In genomic region chr17:5583426-5584382, GRCh38 we compare ENCODE assay signal across 8 cellular contexts. TPM values are rescaled to one million over a fixed set of nuclear protein-coding genes. Genes with fewer than 3 reads are reported as not detected.
DNase-seq lines count a peak whose midpoint lies in the region; ATAC-seq and TF ChIP-seq lines count a peak whose summit lies in the region.

No MANE protein-coding gene starts in this region.

- H3K79me2 ChIP-seq in osteoblast (ENCODE audit: insufficient read depth, low read length): peaks cover 38% of the 10 kb centered on the region

- peaks cover 49% of the 10 kb centered on the region for H3K36me3 Mint-ChIP-seq in dendritic cell treated with granulocyte-macrophage colony-stimulating factor and Interleukin-4, amounts not matched to agents 40 ng/mL and 50 ng/mL, for 4 days (ENCODE audit: low read depth)

- TF ChIP-seq CTCF in IMR-90 (conservative IDR thresholded peaks at IDR 0.05; ENCODE audit: low read depth, low read length) (no peak), osteoblast (IDR thresholded peaks at IDR 0.05; ENCODE audit: extremely low read depth, low read depth, low read length) (no peak), GM20000 (IDR thresholded peaks at IDR 0.05; ENCODE audit: extremely low read depth, missing control alignments) (no peak)

- ATAC-seq in GM19023 (IDR thresholded peaks at IDR 0.05; ENCODE audit: unreplicated experiment) (peak; percentile 12), IMR-90 (ENCODE audit: low read depth) (peak; percentile 7)

- H3K56ac ChIP-seq in IMR-90 (ENCODE audit: extremely low read depth, insufficient read depth, low read length): peak overlapping the region; percentile 54; the same call in 1 of the 2 replicates

- H4K20me1 ChIP-seq in IMR-90 (ENCODE audit: insufficient read depth, low read length) (no peaks in the 10 kb centered on the region), osteoblast (ENCODE audit: insufficient read depth, low read length) (peaks cover 11% of the 10 kb centered on the region)

- WGBS in IMR-90 (ENCODE audit: extremely low coverage in 2 of 2, insufficient read length in 1 of 2), 2 experiments: 64% methylated on average over 4 of the region's 21 CpGs; no CpG with 5 or more reads in 1 of the 2 experiments

- H3K23ac ChIP-seq in IMR-90 (ENCODE audit: low read depth, low read length): peak overlapping the region; percentile 79

- TF ChIP-seq POLR2A in IMR-90 (IDR thresholded peaks at IDR 0.05; ENCODE audit: low read depth, low read length): no peak

- peak overlapping the region; percentile 97 for H3K27ac Mint-ChIP-seq in dendritic cell treated with granulocyte-macrophage colony-stimulating factor and Interleukin-4, amounts not matched to agents 40 ng/mL and 50 ng/mL, for 4 days

- H3K27me3 ChIP-seq in IMR-90 (ENCODE audit: control insufficient read depth, insufficient read depth, low read length) (no peaks in the 10 kb centered on the region), osteoblast (ENCODE audit: insufficient read depth, low read length) (no peaks in the 10 kb centered on the region)

- H3K79me1 ChIP-seq in IMR-90 (ENCODE audit: low read depth in 1 of 2, low read length in 2 of 2): peaks cover 25% of the 10 kb centered on the region in 2 experiments

- H3K27ac ChIP-seq in IMR-90 (ENCODE audit: insufficient read depth, low read length) (peak overlapping the region; percentile 92), osteoblast (ENCODE audit: low read depth, low read length) (peak overlapping the region; percentile 93)

- DNase-seq in IMR-90: peak; percentile 15
- peak; percentile 86 for DNase-seq in osteoblast (ENCODE audit: insufficient read length, low spot score, missing footprints)
- no peak for DNase-seq in activated gamma-delta T cell (lab: John Stamatoyannopoulos, UW)
- no peak for DNase-seq in NCI-H1436 treated with DMSO at 0.1 percent for 48 hours (lab: John Stamatoyannopoulos, UW)
- DNase-seq in Ammon's horn (ENCODE audit: low spot score): no peak
- DNase-seq in GM20000 (ENCODE audit: low spot score): no peak

- H3K14ac ChIP-seq in IMR-90 (replicated peaks; ENCODE audit: low read depth, low read length): peak overlapping the region; percentile 96

- H2BK20ac ChIP-seq in IMR-90 (ENCODE audit: low read depth, low read length): peak overlapping the region; percentile 63

- TSS peak; percentile 80 for BruUV-seq in IMR-90 (replicated peaks; lab: Mats Ljungman, UMichigan)

- H3K4me1 Mint-ChIP-seq in dendritic cell treated with granulocyte-macrophage colony-stimulating factor and Interleukin-4, amounts not matched to agents 40 ng/mL and 50 ng/mL, for 4 days (ENCODE audit: low read depth): peaks cover 82% of the 10 kb centered on the region

- peak overlapping the region; percentile 84 for H2AK5ac ChIP-seq in IMR-90 (ENCODE audit: low read depth, low read length)

- POLR2A ChIA-PET in IMR-90 (lab: Charles Lee; ENCODE audit: unreplicated experiment): no interaction called here

- H4K8ac ChIP-seq in IMR-90 (ENCODE audit: low read depth in 2 of 2, low read length in 2 of 2): peak overlapping the region; percentile 96

- H3K27me3 Mint-ChIP-seq in dendritic cell treated with granulocyte-macrophage colony-stimulating factor and Interleukin-4, amounts not matched to agents 40 ng/mL and 50 ng/mL, for 4 days: peaks cover 7% of the 10 kb centered on the region

- H2AFZ ChIP-seq in IMR-90 (replicated peaks; ENCODE audit: low read length, poor library complexity): peak overlapping the region; percentile 93
- peak overlapping the region; percentile 93 for H2AFZ ChIP-seq in osteoblast (ENCODE audit: low read length)

- peak overlapping the region; percentile 67 for H3K18ac ChIP-seq in IMR-90 (ENCODE audit: low read depth, low read length)

- H2BK5ac ChIP-seq in IMR-90 (ENCODE audit: low read depth, low read length, poor library complexity, severe bottlenecking): peak overlapping the region; percentile 92

- peak overlapping the region; percentile 77 for H4K5ac ChIP-seq in IMR-90 (ENCODE audit: low read depth, low read length)

- H3K4ac ChIP-seq in IMR-90 (ENCODE audit: low read depth, low read length): peak overlapping the region; percentile 94

- peak overlapping the region; percentile 76 for H2AK9ac ChIP-seq in IMR-90 (replicated peaks; ENCODE audit: low read depth, low read length, poor library complexity)

- no peak for TF ChIP-seq RAD21 in IMR-90 (IDR thresholded peaks at IDR 0.05; ENCODE audit: low read length)

- peak overlapping the region; percentile 78 for H3K4me2 ChIP-seq in IMR-90 (ENCODE audit: low read depth, low read length)
- H3K4me2 ChIP-seq in osteoblast (ENCODE audit: insufficient read depth, low read length): peak overlapping the region; percentile 92

- H4K91ac ChIP-seq in IMR-90 (ENCODE audit: insufficient read depth, low read depth, low read length): peak overlapping the region; percentile 98

- peak overlapping the region; percentile 98 for H3K4me3 Mint-ChIP-seq in dendritic cell treated with granulocyte-macrophage colony-stimulating factor and Interleukin-4, amounts not matched to agents 40 ng/mL and 50 ng/mL, for 4 days

- H3K36me3 ChIP-seq in IMR-90 (ENCODE audit: control insufficient read depth, insufficient read depth, low read length) (peaks cover 9% of the 10 kb centered on the region), osteoblast (ENCODE audit: insufficient read depth, low read length) (peaks cover 34% of the 10 kb centered on the region)

- H2BK15ac ChIP-seq in IMR-90 (ENCODE audit: low read depth, low read length): peak overlapping the region; percentile 55; the same call in 2 of the 3 replicates

- dilution Hi-C loops in IMR-90 (cut with HindIII; ENCODE audit: low sequenced_read_pairs, unreplicated experiment): no loop called here

- intact Hi-C loops in IMR-90 (cut with micrococcal nuclease): loop anchor here (1.0 to 10.0 kb wide), 4 partner anchors 83 to 1261 kb away; partner anchors contain the start of genes C17orf100, DERL2, MED31 and MIS12
- intact Hi-C loops in dendritic cell treated with granulocyte-macrophage colony-stimulating factor and Interleukin-4, amounts not matched to agents 40 ng/mL and 50 ng/mL, for 4 days (cut with micrococcal nuclease): no loop called here

- H3K9me1 ChIP-seq in IMR-90 (ENCODE audit: insufficient read depth, low read length): peaks cover 16% of the 10 kb centered on the region

- H3K9me3 Mint-ChIP-seq in dendritic cell treated with granulocyte-macrophage colony-stimulating factor and Interleukin-4, amounts not matched to agents 40 ng/mL and 50 ng/mL, for 4 days: no peaks in the 10 kb centered on the region

- H3K4me3 ChIP-seq in IMR-90 (ENCODE audit: insufficient read depth, low read depth, low read length) (peak overlapping the region; percentile 51), osteoblast (ENCODE audit: insufficient read depth, low read length) (peak overlapping the region; percentile 84)

- peak overlapping the region; percentile 87 for H2BK120ac ChIP-seq in IMR-90 (ENCODE audit: low read depth, low read length)

- H3K9ac ChIP-seq in IMR-90 (ENCODE audit: low read depth, low read length): peak overlapping the region; percentile 79

- in situ Hi-C loops in IMR-90 (cut with MboI; ENCODE audit: low sequenced_read_pairs): no loop called here

- CTCF ChIA-PET in IMR-90 (lab: Yijun Ruan, JAX): no interaction called here

- H3K9me3 ChIP-seq in IMR-90 (ENCODE audit: control insufficient read depth, insufficient read depth, low read length) (no peaks in the 10 kb centered on the region), osteoblast (ENCODE audit: low read depth, low read length) (no peaks in the 10 kb centered on the region)

- H3K4me1 ChIP-seq in IMR-90 (ENCODE audit: control insufficient read depth, insufficient read depth, low read length) (peaks cover 20% of the 10 kb centered on the region), osteoblast (ENCODE audit: insufficient read depth, low read length) (peaks cover 39% of the 10 kb centered on the region)

TF ChIP-seq in IMR-90, 13 proteins besides CTCF, POLR2A, EP300 and RAD21:
- TF ChIP-seq NFE2L2 (IDR thresholded peaks at IDR 0.05; ENCODE audit: low read depth, low read length): no peak
- no peak for TF ChIP-seq USF2 (IDR thresholded peaks at IDR 0.05; ENCODE audit: low read depth, low read length)
- TF ChIP-seq FOS (IDR thresholded peaks at IDR 0.05; ENCODE audit: low read depth, low read length): no peak
- TF ChIP-seq MAZ (IDR thresholded peaks at IDR 0.05; ENCODE audit: borderline replicate concordance, low read depth, low read length): no peak
- no peak for TF ChIP-seq BHLHE40 (IDR thresholded peaks at IDR 0.05; ENCODE audit: low read depth, low read length)
- no peak for TF ChIP-seq CEBPB (IDR thresholded peaks at IDR 0.05; ENCODE audit: low read depth, low read length)
- TF ChIP-seq ELK1 (IDR thresholded peaks at IDR 0.05; ENCODE audit: borderline replicate concordance, low read depth, low read length): no peak
- no peak for TF ChIP-seq MAFK (IDR thresholded peaks at IDR 0.05; ENCODE audit: low read depth, low read length)
- no peak for TF ChIP-seq SMC3 (IDR thresholded peaks at IDR 0.05; ENCODE audit: low read depth, low read length)
- TF ChIP-seq RCOR1 (IDR thresholded peaks at IDR 0.05; ENCODE audit: insufficient replicate concordance, low read length): no peak
- no peak for TF ChIP-seq CHD1 (IDR thresholded peaks at IDR 0.05; ENCODE audit: low read depth, low read length)

RNA-seq across cellular contexts. Expression of gene NLRP1, which starts 0.6 kb away (rescaled TPM):
- total RNA-seq in IMR-90 (2012; rRNA removed): 134 and 172 TPM in 2 replicates
- polyA plus RNA-seq in IMR-90 (2012; rRNA removed): 340 and 376 TPM in 2 replicates
- 386 and 499 TPM in 2 replicates for polyA plus RNA-seq in IMR-90 (2012; cell fraction: cytosol; rRNA removed)
- 355 and 449 TPM in 2 replicates for polyA plus RNA-seq in IMR-90 (2012; cell fraction: nucleus; rRNA removed; ENCODE audit: low replicate concordance)
- total RNA-seq in osteoblast: 33.0 and 41.3 TPM in 2 replicates

Comparison
In these comparisons a context has a peak if more than half of its experiments do, and no peak if none do; other contexts are left out.
1. DNase-seq: peak in IMR-90 (single experiment) and osteoblast (single experiment); none in activated gamma-delta T cell (single experiment), NCI-H1436 treated with DMSO at 0.1 percent for 48 hours (single experiment), Ammon's horn (single experiment) and GM20000 (single experiment).